ENCODE assay signal across 8 cellular contexts in genomic region chr17:59756236-59756818, GRCh38. TPM values are rescaled to one million over a fixed set of nuclear protein-coding genes. Genes with fewer than 3 reads are reported as not detected.
DNase-seq lines count a peak whose midpoint lies in the region; ATAC-seq and TF ChIP-seq lines count a peak whose summit lies in the region.

No MANE protein-coding gene starts in this region.

- H3K4me3 ChIP-seq in A673 (ENCODE audit: low read depth, low read length, poor library complexity, severe bottlenecking) (no peak overlapping the region), lower lobe of right lung (no peak overlapping the region)

- CTCF ChIA-PET in A673 (lab: Charles Lee) = no interaction called here

- BruUV-seq in A673 (replicated peaks; lab: Mats Ljungman, UMichigan) = no TSS peak

- TF ChIP-seq CTCF in A673 (conservative IDR thresholded peaks at IDR 0.05; ENCODE audit: low read depth, low read length) (no peak), lower lobe of right lung (IDR thresholded peaks at IDR 0.05) (no peak)

- POLR2A ChIA-PET in A673 (lab: Charles Lee; ENCODE audit: low non-redundant PET) = no interaction called here

- H3K9me3 ChIP-seq in A673 (ENCODE audit: low read depth, low read length, poor library complexity, severe bottlenecking) (peaks cover 14% of the 10 kb centered on the region), lower lobe of right lung (no peaks in the 10 kb centered on the region)

- H3K27me3 ChIP-seq in A673 (replicated peaks; ENCODE audit: insufficient read depth, low read depth, low read length, poor library complexity) (no peaks in the 10 kb centered on the region), lower lobe of right lung (ENCODE audit: low read depth) (no peaks in the 10 kb centered on the region)

- DNase-seq in A673 (ENCODE audit: low spot score) (no peak), HS-5 (ENCODE audit: low read depth) (peak; percentile 71), astrocyte of the hippocampus (ENCODE audit: low read depth, low spot score) (peak; percentile 91), lower lobe of right lung (no peak), mesenteric fat pad (ENCODE audit: low spot score) (no peak), posterior cingulate gyrus (no peak), NCI-H1092 treated with DMSO at 0.1 percent for 48 hours (lab: John Stamatoyannopoulos, UW) (no peak), left colon (no peak)

- H3K27ac ChIP-seq in A673 (ENCODE audit: low read depth, low read length, poor library complexity, severe bottlenecking) = peak overlapping the region; percentile 30
- H3K27ac ChIP-seq in lower lobe of right lung = peak overlapping the region; percentile 14

- ATAC-seq in lower lobe of right lung (peak in 1 of 2 donors; percentile 32), left colon (no peak)

- H3K36me3 ChIP-seq in A673 (ENCODE audit: insufficient read depth, low read length, poor library complexity, severe bottlenecking) (no peaks in the 10 kb centered on the region), lower lobe of right lung (no peaks in the 10 kb centered on the region)

- H3K4me1 ChIP-seq in A673 (ENCODE audit: insufficient read depth, low read length, poor library complexity, severe bottlenecking) (peaks cover 19% of the 10 kb centered on the region), lower lobe of right lung (peaks cover 36% of the 10 kb centered on the region)

- intact Hi-C loops in A673 (cut with micrococcal nuclease; ENCODE audit: unreplicated experiment) = no loop called here
- intact Hi-C loops in lower lobe of right lung (cut with DNase I) = no loop called here
- intact Hi-C loops in posterior cingulate gyrus (cut with DNase I) = no loop called here
- intact Hi-C loops in left colon (cut with DNase I, micrococcal nuclease) = no loop called here

RNA-seq across cellular contexts. Expression of gene VMP1, which starts 48.9 kb away (rescaled TPM):
- 107 and 110 TPM in 2 replicates for total RNA-seq in A673 (2021)
- 176 TPM for total RNA-seq in lower lobe of right lung
- total RNA-seq in mesenteric fat pad = 417 TPM
- total RNA-seq in left colon = 100 to 1,000 TPM; 213 to 459 TPM

RNA-seq across cellular contexts. Expression of gene PTRH2, which starts 49.1 kb away (rescaled TPM):
- total RNA-seq in A673 (2021) (46.8 and 50.3 TPM in 2 replicates), lower lobe of right lung (16.7 TPM), mesenteric fat pad (29.1 TPM), left colon (10 to 100 TPM; 15.4 to 24.8 TPM)

Comparison
In these comparisons a context has a peak if more than half of its experiments do, and no peak if none do; other contexts are left out.
1. DNase-seq: peak in HS-5 (single experiment) and astrocyte of the hippocampus (single experiment); none in A673 (single experiment), lower lobe of right lung (single experiment), mesenteric fat pad (single experiment), posterior cingulate gyrus (0 of 10), NCI-H1092 treated with DMSO at 0.1 percent for 48 hours (single experiment) and left colon (0 of 2).